Comparison of ENCODE assay signal across 29 cellular contexts in genomic region chr9:77871483-77871882, GRCh38.
DNase-seq lines count a peak whose midpoint lies in the region; ATAC-seq, FAIRE-seq and TF ChIP-seq lines count a peak whose summit lies in the region.
"Had no signal": no experiment of that assay in that cellular context is flagged by ENCODE, and none has a peak within 500 bp of the region (broad histone marks: within the 10 kb centered on the region; RNA-seq: fewer than 3 reads in every experiment).

No MANE protein-coding gene starts in this region.

- POLR2A ChIA-PET in Panc1 (lab: Charles Lee): no interaction called here

- BruUV-seq in Panc1 (replicated peaks; lab: Mats Ljungman, UMichigan): TSS peak; percentile 26

- TF ChIP-seq POLR2A in H54 (IDR thresholded peaks at IDR 0.05; ENCODE audit: low read depth, low read length): no peak

- peaks cover 31% of the 10 kb centered on the region for H3K4me1 Mint-ChIP-seq in osteocyte (ENCODE audit: unreplicated experiment)

- intact Hi-C loops in Panc1 (cut with micrococcal nuclease; ENCODE audit: unreplicated experiment): no loop called here
- intact Hi-C loops in left colon (cut with DNase I, micrococcal nuclease): no loop called here

- H4K20me1 ChIP-seq in GM23248 (ENCODE audit: insufficient read depth): peaks cover 4% of the 10 kb centered on the region; the same call in 1 of the 2 replicates
- H4K20me1 ChIP-seq: BLaER1 had no signal

- H3K9me3 ChIP-seq in Panc1 (ENCODE audit: control insufficient read depth, insufficient read depth, low read depth, low read length) (no peaks in the 10 kb centered on the region), GM23248 (ENCODE audit: low read depth) (no peaks in the 10 kb centered on the region)
- H3K9me3 ChIP-seq in effector memory CD4-positive, alpha-beta T cell (ENCODE audit: control insufficient read depth, low read length): no peaks in the 10 kb centered on the region
- H3K9me3 ChIP-seq: BE2C, BLaER1 had no signal

- H3K4me2 ChIP-seq in GM23248 (ENCODE audit: unreplicated experiment): no peak overlapping the region
- H3K4me2 ChIP-seq: BLaER1 had no signal

- CTCF ChIA-PET in Panc1 (lab: Charles Lee): no interaction called here

- H3K4me3 Mint-ChIP-seq in osteocyte (ENCODE audit: unreplicated experiment): no peak overlapping the region
- H3K4me3 Mint-ChIP-seq: CD14-positive monocyte; CD4-positive, alpha-beta memory T cell; CD4-positive, CD25-positive, alpha-beta regulatory T cell; CD8-positive, alpha-beta memory T cell had no signal

- no peak overlapping the region for H3K4me3 ChIP-seq in Panc1 (ENCODE audit: low read depth in 2 of 2, low read length in 2 of 2)
- H3K4me3 ChIP-seq in effector memory CD4-positive, alpha-beta T cell (ENCODE audit: insufficient read depth, low read depth, low read length, poor library complexity, severe bottlenecking): no peak overlapping the region
- H3K4me3 ChIP-seq in GM23248: no peak overlapping the region
- H3K4me3 ChIP-seq: BLaER1, GM12878 had no signal

- H3K36me3 Mint-ChIP-seq in osteocyte (ENCODE audit: unreplicated experiment): no peaks in the 10 kb centered on the region

- no peaks in the 10 kb centered on the region for H3F3A ChIP-seq in GM23248 (ENCODE audit: insufficient read depth)

- H2AFZ ChIP-seq in GM23248: no peak overlapping the region

- FAIRE-seq in H54 (lab: Jason Lieb, UNC): peak; percentile 85
- FAIRE-seq: A204.1, GM12878, GM12892, GM18507, GM19239 had no signal

- DNase-seq in H54 (ENCODE audit: insufficient read length, low spot score) (no peak), Panc1 (ENCODE audit: low read depth, low spot score) (no peak), left colon (no peak), osteocyte (ENCODE audit: extremely low spot score, unreplicated experiment) (no peak), GM23248 (no peak)
- no peak for DNase-seq in effector memory CD4-positive, alpha-beta T cell
- DNase-seq: ACHN; BE2C; C1 segment of cervical spinal cord; CD4-positive, alpha-beta memory T cell; CD4-positive, CD25-positive, alpha-beta regulatory T cell; CD8-positive, alpha-beta memory T cell; COR-L47; DMS 273 treated with DMSO at 0.1 percent for 48 hours; DMS153; DMS53; DMS79; DND-41; EL; GDM1 had no signal

- no peak for TF ChIP-seq CTCF in Panc1 (IDR thresholded peaks at IDR 0.05)
- no peak for TF ChIP-seq CTCF in osteocyte (IDR thresholded peaks at IDR 0.05)

- H3K4me1 ChIP-seq in Panc1 (ENCODE audit: control insufficient read depth, insufficient read depth, low read length) (no peaks in the 10 kb centered on the region), GM23248 (ENCODE audit: insufficient read depth) (peaks cover 7% of the 10 kb centered on the region)
- no peaks in the 10 kb centered on the region for H3K4me1 ChIP-seq in effector memory CD4-positive, alpha-beta T cell (ENCODE audit: control insufficient read depth, insufficient read depth, low read length, poor library complexity, severe bottlenecking)
- H3K4me1 ChIP-seq: BLaER1 had no signal

- H3K9ac ChIP-seq in GM23248: no peak overlapping the region
- H3K9ac ChIP-seq: BLaER1 had no signal

- H3K36me3 ChIP-seq in Panc1 (ENCODE audit: control insufficient read depth, insufficient read depth, low read length) (no peaks in the 10 kb centered on the region), GM23248 (ENCODE audit: low read depth) (no peaks in the 10 kb centered on the region)
- H3K36me3 ChIP-seq in effector memory CD4-positive, alpha-beta T cell (ENCODE audit: control insufficient read depth, insufficient read depth, low read length): no peaks in the 10 kb centered on the region
- H3K36me3 ChIP-seq: BE2C, BLaER1 had no signal

- H3K79me2 ChIP-seq in GM23248 (ENCODE audit: insufficient read depth): peaks cover 69% of the 10 kb centered on the region

- peak overlapping the region; percentile 66 for H3K27ac Mint-ChIP-seq in osteocyte (ENCODE audit: unreplicated experiment)
- H3K27ac Mint-ChIP-seq: CD4-positive, alpha-beta memory T cell; CD8-positive, alpha-beta memory T cell had no signal

- no peaks in the 10 kb centered on the region for H3K27me3 Mint-ChIP-seq in osteocyte (ENCODE audit: unreplicated experiment)
- H3K27me3 Mint-ChIP-seq: CD4-positive, alpha-beta memory T cell; CD4-positive, CD25-positive, alpha-beta regulatory T cell; CD8-positive, alpha-beta memory T cell had no signal

- no peaks in the 10 kb centered on the region for H3K9me2 ChIP-seq in GM23248 (ENCODE audit: insufficient read depth)

- no peak for ATAC-seq in Panc1
- peak; percentile 78 for ATAC-seq in left colon
- ATAC-seq in GM18868 (IDR thresholded peaks at IDR 0.05; ENCODE audit: unreplicated experiment): no peak
- ATAC-seq: GM12878 had no signal

- H3K27ac ChIP-seq in Panc1 (ENCODE audit: low read length): no peak overlapping the region
- H3K27ac ChIP-seq in effector memory CD4-positive, alpha-beta T cell (ENCODE audit: insufficient read depth, low read length, poor library complexity, severe bottlenecking): no peak overlapping the region
- H3K27ac ChIP-seq in GM23248: no peak overlapping the region
- H3K27ac ChIP-seq: 22Rv1, BLaER1 had no signal

- 94 to 100% methylated on average over 1 of the region's 1 CpG for WGBS in GM23248 (ENCODE audit: low coverage in 1 of 2, low lambda C conversion rate in 2 of 2, missing lambda C conversion rate in 2 of 2), 2 experiments

- H3K9me3 Mint-ChIP-seq in osteocyte (ENCODE audit: unreplicated experiment): no peaks in the 10 kb centered on the region
- H3K9me3 Mint-ChIP-seq: CD14-positive monocyte; CD4-positive, alpha-beta memory T cell; CD4-positive, CD25-positive, alpha-beta regulatory T cell; CD8-positive, alpha-beta memory T cell had no signal

- H3K27me3 ChIP-seq in Panc1 (ENCODE audit: control insufficient read depth, insufficient read depth, low read length): no peaks in the 10 kb centered on the region
- H3K27me3 ChIP-seq in effector memory CD4-positive, alpha-beta T cell (replicated peaks; ENCODE audit: control insufficient read depth, insufficient read depth, low read length, poor library complexity, severe bottlenecking): no peaks in the 10 kb centered on the region
- no peaks in the 10 kb centered on the region for H3K27me3 ChIP-seq in GM23248 (replicated peaks; ENCODE audit: insufficient read depth)
- H3K27me3 ChIP-seq: BE2C, BLaER1 had no signal

- in situ Hi-C loops in Panc1 (cut with HindIII; ENCODE audit: low pct_unique_long_range_greater_than_20kb, low sequenced_read_pairs) (no loop called here), GM23248 (cut with MboI) (no loop called here)
